14 cellular contexts compared by ENCODE assay signal in genomic region chr2:25894135-25894830, GRCh38. TPM values are rescaled to one million over a fixed set of nuclear protein-coding genes. Genes with fewer than 3 reads are reported as not detected.
DNase-seq lines count a peak whose midpoint lies in the region; ATAC-seq and TF ChIP-seq lines count a peak whose summit lies in the region.
"Had no signal": no experiment of that assay in that cellular context is flagged by ENCODE, and none has a peak within 500 bp of the region (broad histone marks: within the 10 kb centered on the region; RNA-seq: fewer than 3 reads in every experiment).

No MANE protein-coding gene starts in this region.

- ATAC-seq in GM21367 (IDR thresholded peaks at IDR 0.05; ENCODE audit: unreplicated experiment) (no peak), esophagus mucosa (no peak)

- no peaks in the 10 kb centered on the region for H3K36me3 ChIP-seq in fibroblast of lung (ENCODE audit: control insufficient read depth, insufficient read depth, low read length)
- H3K36me3 ChIP-seq: pancreas, tibial nerve had no signal

- H3K4me1 ChIP-seq in fibroblast of lung (ENCODE audit: control insufficient read depth, extremely low read depth, insufficient read depth, low read length), result no peaks in the 10 kb centered on the region
- H3K4me1 ChIP-seq: pancreas, tibial nerve had no signal

- H3K4me3 ChIP-seq in fibroblast of lung (replicated peaks in 1 of 4; ENCODE audit: control extremely low read depth in 1 of 4, insufficient read depth in 1 of 4, low read depth in 3 of 4, low read length in 4 of 4), result no peak overlapping the region
- H3K4me3 ChIP-seq: pancreas, tibial nerve had no signal

- TF ChIP-seq CTCF in fibroblast of lung (conservative IDR thresholded peaks at IDR 0.05 in 1 of 2, IDR thresholded peaks at IDR 0.05 in 1 of 2; ENCODE audit: low read depth in 1 of 2, low read length in 2 of 2), result no peak

- no peak overlapping the region for H3K9ac ChIP-seq in fibroblast of lung (ENCODE audit: insufficient read depth, low read length)

- no peaks in the 10 kb centered on the region for H3K79me2 ChIP-seq in fibroblast of lung (ENCODE audit: control insufficient read depth, insufficient read depth, low read length)

- peak; percentile 12 for DNase-seq in GM04503 (ENCODE audit: low read depth)
- peak; percentile 83 for DNase-seq in NCI-H69 (lab: John Stamatoyannopoulos, UW)
- DNase-seq in fibroblast of lung (ENCODE audit: low read depth in 2 of 2), result peak; percentile 42 to 43
- peak; percentile 39 for DNase-seq in pons (ENCODE audit: low spot score)
- DNase-seq in activated CD4-positive, CD25-positive, alpha-beta regulatory T cell (lab: John Stamatoyannopoulos, UW), result no peak
- no peak for DNase-seq in AG08396 (ENCODE audit: low spot score)
- DNase-seq: activated CD4-positive, alpha-beta memory T cell treated with anti-CD3 and anti-CD28 coated beads, Interleukin-2, amount 10 ng/mL, durations not matched to agents 7 days and 5 days; DND-41; kidney glomerular epithelial cell had no signal

- no peak overlapping the region for H3K27ac ChIP-seq in fibroblast of lung (ENCODE audit: insufficient read depth, low read length)
- H3K27ac ChIP-seq: epithelial cell of prostate, pancreas, tibial nerve had no signal

- no peaks in the 10 kb centered on the region for H3K27me3 ChIP-seq in fibroblast of lung (ENCODE audit: control insufficient read depth, insufficient read depth, low read length)
- H3K27me3 ChIP-seq: pancreas, tibial nerve had no signal

- H4K20me1 ChIP-seq in fibroblast of lung (ENCODE audit: control insufficient read depth, extremely low read depth, insufficient read depth, low read length), result no peaks in the 10 kb centered on the region

- no peak overlapping the region for H3K4me2 ChIP-seq in fibroblast of lung (ENCODE audit: extremely low read depth, insufficient read depth, low read length)

- no peaks in the 10 kb centered on the region for H3K9me3 ChIP-seq in fibroblast of lung (ENCODE audit: control insufficient read depth, insufficient read depth, low read depth, low read length)
- H3K9me3 ChIP-seq: pancreas, tibial nerve had no signal

- H2AFZ ChIP-seq in fibroblast of lung (ENCODE audit: low read length), result no peak overlapping the region

RNA-seq across cellular contexts. Expression of gene ASXL2, which starts 16.0 kb away (rescaled TPM):
- total RNA-seq in fibroblast of lung (4.6 and 5.9 TPM in 2 replicates), esophagus mucosa (21.4 TPM)
- polyA plus RNA-seq in fibroblast of lung, result 16.6 and 20.7 TPM in 2 replicates
- 7.8 and 14.1 TPM in 2 replicates for polyA plus RNA-seq in fibroblast of lung (2012)
- 15.0 and 18.1 TPM in 2 replicates for polyA minus RNA-seq in fibroblast of lung (ENCODE audit: low replicate concordance)

Comparison
In these comparisons a context has a peak if more than half of its experiments do, and no peak if none do; other contexts are left out.
1. DNase-seq: peak in GM04503 (single experiment), NCI-H69 (single experiment), fibroblast of lung (2 of 2) and pons (single experiment); none in activated CD4-positive, CD25-positive, alpha-beta regulatory T cell (0 of 4) and AG08396 (single experiment).